ENCODE assay signal across 16 cellular contexts in the genomic region with DNA sequence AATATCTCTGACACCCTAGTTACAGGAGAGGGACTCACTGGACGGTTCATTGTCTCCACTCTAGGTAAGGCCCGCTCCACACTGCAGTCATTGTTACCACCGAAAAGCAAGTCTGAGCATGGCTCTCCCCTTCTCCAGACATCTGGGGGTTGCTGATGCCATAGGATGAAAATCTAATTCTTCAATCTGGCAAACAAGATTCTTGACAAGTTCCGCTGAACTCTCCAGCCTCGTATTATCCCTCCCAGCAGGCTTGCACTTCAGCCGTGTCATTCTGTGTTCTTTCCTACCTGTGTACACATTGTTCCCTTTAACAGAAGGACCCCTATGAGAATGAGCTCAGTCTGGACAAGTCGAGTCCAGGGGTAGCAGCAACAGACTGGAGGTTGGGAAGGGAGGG.
A peak's percentile ranks its signal among the peaks of the same experiment; 100 is the strongest.
DNase-seq lines count a peak whose midpoint lies in the region; ATAC-seq and TF ChIP-seq lines count a peak whose summit lies in the region.
"Had no signal": no experiment of that assay in that cellular context is flagged by ENCODE, and none has a peak within 500 bp of the region (broad histone marks: within the 10 kb centered on the region; RNA-seq: fewer than 3 reads in every experiment).

No MANE protein-coding gene starts in this region.

- POLR2A ChIA-PET in IMR-90 (lab: Charles Lee; ENCODE audit: unreplicated experiment) = no interaction called here

- H4K91ac ChIP-seq in IMR-90 (ENCODE audit: insufficient read depth, low read depth, low read length) = no peak overlapping the region

- H2BK15ac ChIP-seq in IMR-90 (ENCODE audit: low read depth, low read length) = no peak overlapping the region

- H2AK5ac ChIP-seq in IMR-90 (ENCODE audit: low read depth, low read length) = no peak overlapping the region

- no peak for TF ChIP-seq EP300 in esophagus muscularis mucosa (IDR thresholded peaks at IDR 0.05)

- intact Hi-C loops in IMR-90 (cut with micrococcal nuclease) (loop anchor here (5.0 kb wide), 1 partner anchor 499 kb away; no protein-coding TSS in a partner anchor), esophagus muscularis mucosa (cut with DNase I) (no loop called here), dorsolateral prefrontal cortex (cut with DNase I) (loop anchor here (10.0 kb wide), 2 partner anchors 63 to 213 kb away; no protein-coding TSS in a partner anchor)

- H3K4me1 ChIP-seq in IMR-90 (ENCODE audit: control insufficient read depth, insufficient read depth, low read length) = peaks cover 2% of the 10 kb centered on the region
- peaks cover 0 to 6% (median 4%) of the 10 kb centered on the region in 4 donors for H3K4me1 ChIP-seq in esophagus muscularis mucosa
- H3K4me1 ChIP-seq in osteoblast (ENCODE audit: insufficient read depth, low read length) = no peaks in the 10 kb centered on the region

- TF ChIP-seq POLR2A in IMR-90 (IDR thresholded peaks at IDR 0.05; ENCODE audit: low read depth, low read length) = no peak
- TF ChIP-seq POLR2A in esophagus muscularis mucosa (IDR thresholded peaks at IDR 0.05; ENCODE audit: low read depth) = no peak

- no peak overlapping the region for H2BK5ac ChIP-seq in IMR-90 (ENCODE audit: low read depth, low read length, poor library complexity, severe bottlenecking)

- no peak overlapping the region for H3K23ac ChIP-seq in IMR-90 (ENCODE audit: low read depth, low read length)

- H4K5ac ChIP-seq in IMR-90 (ENCODE audit: low read depth, low read length) = no peak overlapping the region

- in situ Hi-C loops in IMR-90 (cut with MboI; ENCODE audit: low sequenced_read_pairs) = no loop called here

- CTCF ChIA-PET in IMR-90 (lab: Yijun Ruan, JAX) = no interaction called here

- H3K56ac ChIP-seq in IMR-90 (ENCODE audit: extremely low read depth, insufficient read depth, low read length) = no peak overlapping the region

- dilution Hi-C loops in IMR-90 (cut with HindIII; ENCODE audit: low sequenced_read_pairs, unreplicated experiment) = no loop called here

- H2BK120ac ChIP-seq in IMR-90 (ENCODE audit: low read depth, low read length) = no peak overlapping the region

- H4K20me1 ChIP-seq in IMR-90 (ENCODE audit: insufficient read depth, low read length) (no peaks in the 10 kb centered on the region), osteoblast (ENCODE audit: insufficient read depth, low read length) (peaks cover 2% of the 10 kb centered on the region)

- H3K4me2 ChIP-seq in IMR-90 (ENCODE audit: low read depth, low read length) = no peak overlapping the region
- no peak overlapping the region for H3K4me2 ChIP-seq in osteoblast (ENCODE audit: insufficient read depth, low read length)
- H3K4me2 ChIP-seq: GM23338 had no signal

- no peaks in the 10 kb centered on the region for H3K27me3 ChIP-seq in IMR-90 (ENCODE audit: control insufficient read depth, insufficient read depth, low read length)
- H3K27me3 ChIP-seq in esophagus muscularis mucosa = no peaks in the 10 kb centered on the region
- no peaks in the 10 kb centered on the region for H3K27me3 ChIP-seq in osteoblast (ENCODE audit: insufficient read depth, low read length)
- no peaks in the 10 kb centered on the region for H3K27me3 ChIP-seq in dorsolateral prefrontal cortex

- BruUV-seq in IMR-90 (replicated peaks; lab: Mats Ljungman, UMichigan) = no TSS peak

- H3K4ac ChIP-seq in IMR-90 (ENCODE audit: low read depth, low read length) = no peak overlapping the region

- H3K9me1 ChIP-seq in IMR-90 (ENCODE audit: insufficient read depth, low read length) = no peaks in the 10 kb centered on the region; the same call in 1 of the 2 replicates

- H3K36me3 ChIP-seq in IMR-90 (ENCODE audit: control insufficient read depth, insufficient read depth, low read length) (peaks cover 9% of the 10 kb centered on the region), esophagus muscularis mucosa (no peaks in the 10 kb centered on the region), osteoblast (ENCODE audit: insufficient read depth, low read length) (no peaks in the 10 kb centered on the region)

- DNase-seq in IMR-90 (no peak), epithelial cell of esophagus (ENCODE audit: low read depth) (peak; percentile 20), esophagus muscularis mucosa (ENCODE audit: extremely low spot score) (peak; percentile 74), osteoblast (ENCODE audit: insufficient read length, low spot score, missing footprints) (peak; percentile 26), amygdala (lab: John Stamatoyannopoulos, UW) (no peak), dorsolateral prefrontal cortex (no peak)
- no peak for DNase-seq in stimulated activated CD4-positive, alpha-beta T cell treated with anti-CD3 and anti-CD28 coated beads, Interleukin-15, amount 100 ng/mL, for 24 hours
- DNase-seq: C1 segment of cervical spinal cord; Calu3; CD4-positive, alpha-beta memory T cell; COR-L47; DMS53; DND-41; H9 had no signal

- H3K4me3 ChIP-seq in IMR-90 (ENCODE audit: insufficient read depth, low read depth, low read length) (no peak overlapping the region), epithelial cell of esophagus (ENCODE audit: low read length) (no peak overlapping the region), esophagus muscularis mucosa (no peak overlapping the region), osteoblast (ENCODE audit: insufficient read depth, low read length) (no peak overlapping the region), dorsolateral prefrontal cortex (no peak overlapping the region)
- H3K4me3 ChIP-seq: GM23338 had no signal

- H4K8ac ChIP-seq in IMR-90 (ENCODE audit: low read depth in 2 of 2, low read length in 2 of 2) = no peak overlapping the region

- H2AFZ ChIP-seq in IMR-90 (replicated peaks; ENCODE audit: low read length, poor library complexity) (no peak overlapping the region), osteoblast (ENCODE audit: low read length) (no peak overlapping the region)
- H2AFZ ChIP-seq: GM23338 had no signal

- H3K18ac ChIP-seq in IMR-90 (ENCODE audit: low read depth, low read length) = no peak overlapping the region

- no peak overlapping the region for H3K9ac ChIP-seq in IMR-90 (ENCODE audit: low read depth, low read length)

- no peak for TF ChIP-seq RAD21 in IMR-90 (IDR thresholded peaks at IDR 0.05; ENCODE audit: low read length)

- peaks cover 0 to 6% of the 10 kb centered on the region in 2 experiments; a peak in 1 of 4 replicates for H3K79me1 ChIP-seq in IMR-90 (ENCODE audit: low read depth in 1 of 2, low read length in 2 of 2)

- H3K27ac ChIP-seq in IMR-90 (ENCODE audit: insufficient read depth, low read length) (no peak overlapping the region), esophagus muscularis mucosa (replicated peaks in 1 of 4) (no peak overlapping the region), osteoblast (ENCODE audit: low read depth, low read length) (no peak overlapping the region), dorsolateral prefrontal cortex (peak overlapping the region in 7 of 59 donors; percentile 4 to 86 (median 51))

- TF ChIP-seq CTCF in IMR-90 (conservative IDR thresholded peaks at IDR 0.05; ENCODE audit: low read depth, low read length) (no peak), epithelial cell of esophagus (IDR thresholded peaks at IDR 0.05; ENCODE audit: insufficient read depth, low read depth, low read length, missing control alignments) (no peak), esophagus muscularis mucosa (IDR thresholded peaks at IDR 0.05) (no peak), osteoblast (IDR thresholded peaks at IDR 0.05; ENCODE audit: extremely low read depth, low read depth, low read length) (no peak), dorsolateral prefrontal cortex (IDR thresholded peaks at IDR 0.05 in 54 of 56, conservative IDR thresholded peaks at IDR 0.05 in 2 of 56; ENCODE audit: low read depth in 1 of 56, partially characterized antibody in 56 of 56) (no peak)

- no peaks in the 10 kb centered on the region for H3K79me2 ChIP-seq in osteoblast (ENCODE audit: insufficient read depth, low read length)

- peak overlapping the region; percentile 44 for H2AK9ac ChIP-seq in IMR-90 (replicated peaks; ENCODE audit: low read depth, low read length, poor library complexity)

- ATAC-seq in IMR-90 (ENCODE audit: low read depth) = no peak
- ATAC-seq: GM23338, HCT116 had no signal

- WGBS in IMR-90 (ENCODE audit: extremely low coverage in 2 of 2, insufficient read length in 1 of 2), 2 experiments = 90% methylated on average over 2 of the region's 7 CpGs; no CpG with 5 or more reads in 1 of the 2 experiments
- 82% methylated on average over 7 of the region's 7 CpGs for WGBS in esophagus muscularis mucosa

- H3K9me3 ChIP-seq in IMR-90 (ENCODE audit: control insufficient read depth, insufficient read depth, low read length) = no peaks in the 10 kb centered on the region
- H3K9me3 ChIP-seq in esophagus muscularis mucosa = no peaks in the 10 kb centered on the region
- H3K9me3 ChIP-seq in osteoblast (ENCODE audit: low read depth, low read length) = no peaks in the 10 kb centered on the region

- H3K14ac ChIP-seq in IMR-90 (replicated peaks; ENCODE audit: low read depth, low read length) = no peak overlapping the region

- no peak overlapping the region for H2BK20ac ChIP-seq in IMR-90 (ENCODE audit: low read depth, low read length)

TF ChIP-seq in IMR-90, 13 proteins besides CTCF, POLR2A, EP300 and RAD21 (continues in another document):
- TF ChIP-seq, protein P1, sequence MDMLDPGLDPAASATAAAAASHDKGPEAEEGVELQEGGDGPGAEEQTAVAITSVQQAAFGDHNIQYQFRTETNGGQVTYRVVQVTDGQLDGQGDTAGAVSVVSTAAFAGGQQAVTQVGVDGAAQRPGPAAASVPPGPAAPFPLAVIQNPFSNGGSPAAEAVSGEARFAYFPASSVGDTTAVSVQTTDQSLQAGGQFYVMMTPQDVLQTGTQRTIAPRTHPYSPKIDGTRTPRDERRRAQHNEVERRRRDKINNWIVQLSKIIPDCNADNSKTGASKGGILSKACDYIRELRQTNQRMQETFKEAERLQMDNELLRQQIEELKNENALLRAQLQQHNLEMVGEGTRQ (IDR thresholded peaks at IDR 0.05; ENCODE audit: low read depth, low read length) = no peak
- TF ChIP-seq FOS (IDR thresholded peaks at IDR 0.05; ENCODE audit: low read depth, low read length) (no peak), CHD1 (IDR thresholded peaks at IDR 0.05; ENCODE audit: low read depth, low read length) (no peak), MXI1 (IDR thresholded peaks at IDR 0.05; ENCODE audit: borderline replicate concordance, low read depth, low read length) (no peak), RCOR1 (IDR thresholded peaks at IDR 0.05; ENCODE audit: insufficient replicate concordance, low read length) (no peak), BHLHE40 (IDR thresholded peaks at IDR 0.05; ENCODE audit: low read depth, low read length) (no peak), SMC3 (IDR thresholded peaks at IDR 0.05; ENCODE audit: low read depth, low read length) (no peak)
- TF ChIP-seq, protein P2, sequence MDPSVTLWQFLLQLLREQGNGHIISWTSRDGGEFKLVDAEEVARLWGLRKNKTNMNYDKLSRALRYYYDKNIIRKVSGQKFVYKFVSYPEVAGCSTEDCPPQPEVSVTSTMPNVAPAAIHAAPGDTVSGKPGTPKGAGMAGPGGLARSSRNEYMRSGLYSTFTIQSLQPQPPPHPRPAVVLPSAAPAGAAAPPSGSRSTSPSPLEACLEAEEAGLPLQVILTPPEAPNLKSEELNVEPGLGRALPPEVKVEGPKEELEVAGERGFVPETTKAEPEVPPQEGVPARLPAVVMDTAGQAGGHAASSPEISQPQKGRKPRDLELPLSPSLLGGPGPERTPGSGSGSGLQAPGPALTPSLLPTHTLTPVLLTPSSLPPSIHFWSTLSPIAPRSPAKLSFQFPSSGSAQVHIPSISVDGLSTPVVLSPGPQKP (IDR thresholded peaks at IDR 0.05; ENCODE audit: borderline replicate concordance, low read depth, low read length) = no peak

Comparison
In these comparisons a context has a peak if more than half of its experiments do, and no peak if none do; other contexts are left out.
1. DNase-seq: peak in epithelial cell of esophagus (single experiment), esophagus muscularis mucosa (single experiment) and osteoblast (single experiment); none in IMR-90 (single experiment), stimulated activated CD4-positive, alpha-beta T cell treated with anti-CD3 and anti-CD28 coated beads, Interleukin-15, amount 100 ng/mL, for 24 hours (single experiment), amygdala (0 of 56) and dorsolateral prefrontal cortex (0 of 10).